In the genomic region with DNA sequence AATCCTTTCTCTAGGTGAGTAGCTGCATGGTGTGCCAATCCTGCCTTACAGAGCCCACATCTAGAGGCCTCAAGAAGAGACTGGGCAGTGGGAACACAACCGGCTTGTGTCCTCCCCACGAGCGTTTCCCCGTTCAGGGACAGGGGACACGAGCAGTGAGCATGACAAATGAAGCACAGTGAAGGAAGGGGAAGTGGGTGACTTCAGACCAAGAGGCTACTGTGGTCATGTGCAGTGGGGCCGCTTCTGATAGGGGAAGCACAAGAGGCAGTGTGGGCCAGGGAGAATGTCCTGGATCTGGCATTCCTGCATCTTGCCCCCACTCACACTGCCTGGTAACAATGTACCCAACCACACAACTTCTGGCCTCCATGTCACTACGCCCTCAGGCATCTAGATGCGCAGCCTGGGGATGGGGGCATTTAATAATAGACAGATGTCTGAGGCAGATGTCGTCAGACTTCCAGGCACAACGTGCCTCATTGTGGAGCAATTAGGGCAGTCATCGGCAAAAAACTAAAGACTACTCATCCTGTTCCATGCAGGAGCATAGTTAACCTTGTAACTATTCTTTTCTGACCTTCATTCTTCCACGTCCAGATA, we compare ENCODE assay signal across 24 cellular contexts.
DNase-seq lines count a peak whose midpoint lies in the region; ATAC-seq, FAIRE-seq and TF ChIP-seq lines count a peak whose summit lies in the region.
"Had no signal": no experiment of that assay in that cellular context is flagged by ENCODE, and none has a peak within 500 bp of the region (broad histone marks: within the 10 kb centered on the region; RNA-seq: fewer than 3 reads in every experiment).

No MANE protein-coding gene starts in this region.

- no peak for FAIRE-seq in H1 (lab: Jason Lieb, UNC)
- FAIRE-seq in urothelium cell line (lab: Jason Lieb, UNC): no peak
- FAIRE-seq: astrocyte, G401.6 had no signal

- H3K4me2 ChIP-seq in H1 (ENCODE audit: insufficient read depth in 1 of 2, low read depth in 2 of 2, low read length in 2 of 2): no peak overlapping the region

- TF ChIP-seq RAD21 in H1 (IDR thresholded peaks at IDR 0.05 in 1 of 2, conservative IDR thresholded peaks at IDR 0.05 in 1 of 2; ENCODE audit: low read depth in 2 of 2, low read length in 2 of 2): no peak

- H3K56ac ChIP-seq in H1 (replicated peaks; ENCODE audit: insufficient read length, low read depth, low read length): no peak overlapping the region

- peaks cover 5% of the 10 kb centered on the region for H3K9me3 Mint-ChIP-seq in stimulated activated memory B cell treated with anti-CD40 and anti-IgM and Interleukin-4, amounts not matched to agents 10 μg/mL and 1 μg/mL and 100 μg/mL, for 72 hours

- H2BK5ac ChIP-seq in H1 (ENCODE audit: low read depth, low read length): no peak overlapping the region

- H3K9me3 ChIP-seq in H1 (ENCODE audit: insufficient read depth in 2 of 2, low read depth in 1 of 2, low read length in 1 of 2) (no peaks in the 10 kb centered on the region), testis (no peaks in the 10 kb centered on the region)
- H3K9me3 ChIP-seq: HAP-1, neutrophil had no signal

- 86% methylated on average over 12 of the region's 12 CpGs; no CpG with 5 or more reads in 1 of the 2 experiments for WGBS in H1 (ENCODE audit: extremely low coverage in 1 of 2, insufficient coverage in 1 of 2, insufficient read length in 1 of 2, insufficient replicate concordance in 2 of 2, low coverage in 1 of 2, low lambda C conversion rate in 2 of 2, missing lambda C conversion rate in 1 of 2), 2 experiments
- WGBS in testis, 2 donors: 88 to 90% methylated on average over 12 of the region's 12 CpGs

- no peak overlapping the region for H2AFZ ChIP-seq in H1 (ENCODE audit: low read length)

- H3K27me3 ChIP-seq in H1 (replicated peaks in 1 of 4; ENCODE audit: control insufficient read depth in 3 of 4, extremely low read depth in 1 of 4, insufficient read depth in 3 of 4, low read length in 3 of 4): peaks cover 9 to 39% (median 24%) of the 10 kb centered on the region in 4 experiments
- H3K27me3 ChIP-seq in testis: peaks cover 3% of the 10 kb centered on the region

- in situ Hi-C loops in KBM-7 (cut with MboI; ENCODE audit: low pct_unique_long_range_greater_than_20kb, low sequenced_read_pairs): no loop called here

- no peak overlapping the region for H2BK120ac ChIP-seq in H1 (replicated peaks; ENCODE audit: low read depth, low read length)

- no peak for TF ChIP-seq EP300 in H1 (IDR thresholded peaks at IDR 0.05; ENCODE audit: borderline replicate concordance in 1 of 2, low read depth in 2 of 2, low read length in 2 of 2)

- intact Hi-C loops in testis (cut with DNase I; ENCODE audit: low total_unique reads): no loop called here

- H3K4me1 ChIP-seq in H1 (replicated peaks in 1 of 4; ENCODE audit: control insufficient read depth in 3 of 4, insufficient read depth in 4 of 4, low read length in 3 of 4) (no peaks in the 10 kb centered on the region), testis (no peaks in the 10 kb centered on the region)
- H3K4me1 ChIP-seq: HAP-1 had no signal

- H3K36me3 ChIP-seq in H1 (ENCODE audit: control insufficient read depth in 2 of 4, insufficient read depth in 4 of 4, low read length in 3 of 4) (no peaks in the 10 kb centered on the region), testis (ENCODE audit: low read depth, missing control alignments) (no peaks in the 10 kb centered on the region)
- H3K36me3 ChIP-seq: esophagus muscularis mucosa, HAP-1, left ventricle myocardium inferior, neutrophil had no signal

- H3K27ac ChIP-seq in H1 (ENCODE audit: low read depth, low read length) (no peak overlapping the region), testis (no peak overlapping the region)
- H3K27ac ChIP-seq: left ventricle myocardium inferior, neutrophil had no signal

- DNase-seq in KBM-7: peak; percentile 38
- peak; percentile 54 for DNase-seq in OCI-M1 (lab: John Stamatoyannopoulos, UW)
- DNase-seq in H1 (ENCODE audit: low read depth in 1 of 2, low spot score in 2 of 2): no peak
- no peak for DNase-seq in testis
- DNase-seq in urothelium cell line (ENCODE audit: low spot score): no peak
- no peak for DNase-seq in foreskin melanocyte
- DNase-seq: activated CD8-positive, alpha-beta memory T cell treated with anti-CD3 and anti-CD28 coated beads for 24 hours; activated T-cell treated with anti-CD3 and anti-CD28 coated beads, Interleukin-2, amount 50 U/mL, for 72 hours; AML-193; effector memory CD4-positive, alpha-beta T cell; IMR-90; left ventricle myocardium inferior; NCI-H2029; NCI-H446 treated with DMSO at 0.1 percent for 48 hours; NK-92 treated with Interleukin-12 subunit alpha and Interleukin-12 subunit beta, amount 100 ng/mL, for 24 hours; Right ventricle myocardium superior; T-helper 17 cell had no signal

- no peak overlapping the region for H3K14ac ChIP-seq in H1 (ENCODE audit: insufficient read length)

- TF ChIP-seq POLR2A in H1 (IDR thresholded peaks at IDR 0.05; ENCODE audit: control extremely low read depth in 1 of 2, low read depth in 2 of 2, low read length in 2 of 2) (no peak), testis (IDR thresholded peaks at IDR 0.05) (no peak)

- POLR2A ChIA-PET in H1 (lab: Charles Lee; ENCODE audit: partially characterized antibody): interaction anchor here (1.2 to 5.1 kb wide), 4 partner anchors 10 to 44 kb away, joined by 3 to 31 read pairs (median 6); no protein-coding TSS in a partner anchor

- H3K79me2 ChIP-seq in H1 (ENCODE audit: control insufficient read depth in 1 of 2, insufficient read depth in 2 of 2, low read length in 2 of 2): no peaks in the 10 kb centered on the region

- peak overlapping the region; percentile 8 for H3K4ac ChIP-seq in H1 (replicated peaks; ENCODE audit: insufficient read length, low read depth, low read length)

- no peaks in the 10 kb centered on the region for H3K36me3 Mint-ChIP-seq in stimulated activated memory B cell treated with anti-CD40 and anti-IgM and Interleukin-4, amounts not matched to agents 10 μg/mL and 1 μg/mL and 100 μg/mL, for 72 hours

- H3K27ac Mint-ChIP-seq in stimulated activated memory B cell treated with anti-CD40 and anti-IgM and Interleukin-4, amounts not matched to agents 10 μg/mL and 1 μg/mL and 100 μg/mL, for 72 hours: peak overlapping the region; percentile 7
- H3K27ac Mint-ChIP-seq: activated T-cell treated with anti-CD3 and anti-CD28 coated beads, Interleukin-2, amount 50 U/mL, for 72 hours; T-helper 17 cell had no signal

- no peak overlapping the region for H2BK12ac ChIP-seq in H1 (ENCODE audit: low read depth, low read length)

- H3K4me3 Mint-ChIP-seq in stimulated activated memory B cell treated with anti-CD40 and anti-IgM and Interleukin-4, amounts not matched to agents 10 μg/mL and 1 μg/mL and 100 μg/mL, for 72 hours: no peak overlapping the region
- H3K4me3 Mint-ChIP-seq: activated naive CD4-positive, alpha-beta T cell treated with anti-CD3 and anti-CD28 coated beads, Interleukin-2, amount 50 U/mL, for 24 hours; activated T-cell treated with anti-CD3 and anti-CD28 coated beads, Interleukin-2, amount 50 U/mL, for 72 hours; T-helper 17 cell had no signal

- H4K91ac ChIP-seq in H1 (replicated peaks; ENCODE audit: insufficient read length, low read length): no peak overlapping the region

- TF ChIP-seq CTCF in H1 (IDR thresholded peaks at IDR 0.05; ENCODE audit: control extremely low read depth in 1 of 3, insufficient read depth in 1 of 3, low read depth in 1 of 3, low read length in 3 of 3) (no peak), testis (IDR thresholded peaks at IDR 0.05) (no peak)

- H4K5ac ChIP-seq in H1 (ENCODE audit: insufficient read length, low read depth, low read length): no peak overlapping the region

- no peak overlapping the region for H3K9ac ChIP-seq in H1 (replicated peaks in 1 of 4; ENCODE audit: extremely low read depth in 1 of 4, low read depth in 3 of 4, low read length in 3 of 4)

- no peak overlapping the region for H4K8ac ChIP-seq in H1 (ENCODE audit: extremely low read depth, insufficient read depth, low read length)

- ATAC-seq in stimulated activated memory B cell treated with anti-CD40 and anti-IgM and Interleukin-4, amounts not matched to agents 10 μg/mL and 1 μg/mL and 100 μg/mL, for 72 hours: peak; percentile 53
- ATAC-seq: activated T-cell treated with anti-CD3 and anti-CD28 coated beads, Interleukin-2, amount 50 U/mL, for 72 hours; T-helper 17 cell had no signal

- no peak overlapping the region for H2AK5ac ChIP-seq in H1 (ENCODE audit: low read depth, low read length)

- CTCF ChIA-PET in H1 (lab: Charles Lee; ENCODE audit: partially characterized antibody): no interaction called here

- no peak overlapping the region for H2BK20ac ChIP-seq in H1 (ENCODE audit: low read length)

- H3K79me1 ChIP-seq in H1 (ENCODE audit: low read depth, low read length): no peaks in the 10 kb centered on the region

- H3K4me1 Mint-ChIP-seq in stimulated activated memory B cell treated with anti-CD40 and anti-IgM and Interleukin-4, amounts not matched to agents 10 μg/mL and 1 μg/mL and 100 μg/mL, for 72 hours: peaks cover 26% of the 10 kb centered on the region

- H3K4me3 ChIP-seq in H1 (ENCODE audit: extremely low read depth in 1 of 4, insufficient read depth in 2 of 4, low read depth in 3 of 4, low read length in 4 of 4) (no peak overlapping the region), testis (no peak overlapping the region)
- H3K4me3 ChIP-seq: esophagus muscularis mucosa, HAP-1, left ventricle myocardium inferior had no signal

- H2BK15ac ChIP-seq in H1 (ENCODE audit: low read length): no peak overlapping the region

- H4K20me1 ChIP-seq in H1 (replicated peaks in 1 of 2; ENCODE audit: control insufficient read depth in 1 of 2, insufficient read depth in 2 of 2, low read length in 2 of 2): no peaks in the 10 kb centered on the region

- no peak overlapping the region for H3K23ac ChIP-seq in H1 (ENCODE audit: insufficient read length)

- H3K27me3 Mint-ChIP-seq in stimulated activated memory B cell treated with anti-CD40 and anti-IgM and Interleukin-4, amounts not matched to agents 10 μg/mL and 1 μg/mL and 100 μg/mL, for 72 hours: peaks cover 18% of the 10 kb centered on the region

- H3K23me2 ChIP-seq in H1 (ENCODE audit: low read depth, low read length): peaks cover 3% of the 10 kb centered on the region; the same call in 1 of the 2 replicates

- no peak overlapping the region; the same call in 1 of the 2 replicates for H3K18ac ChIP-seq in H1 (ENCODE audit: extremely low read depth, low read length)

TF ChIP-seq in H1, 55 proteins besides CTCF, POLR2A, EP300 and RAD21 (continues in another document):
- TF ChIP-seq CHD2 (IDR thresholded peaks at IDR 0.05; ENCODE audit: low read length) (no peak), SAP30 (IDR thresholded peaks at IDR 0.05; ENCODE audit: insufficient read depth, insufficient replicate concordance, low read length) (no peak), SIX5 (IDR thresholded peaks at IDR 0.05; ENCODE audit: low read depth, low read length) (no peak), CREB1 (IDR thresholded peaks at IDR 0.05) (no peak), TBP (IDR thresholded peaks at IDR 0.05; ENCODE audit: low read depth, low read length) (no peak), KDM1A (IDR thresholded peaks at IDR 0.05; ENCODE audit: borderline replicate concordance, low read length) (no peak), RFX5 (IDR thresholded peaks at IDR 0.05; ENCODE audit: borderline replicate concordance, low read depth, low read length) (no peak), PHF8 (conservative IDR thresholded peaks at IDR 0.05; ENCODE audit: low read depth, low read length) (no peak)

Comparison
In these comparisons a context has a peak if more than half of its experiments do, and no peak if none do; other contexts are left out.
1. DNase-seq: peak in KBM-7 (single experiment) and OCI-M1 (single experiment); none in H1 (0 of 2), testis (single experiment), urothelium cell line (single experiment) and foreskin melanocyte (single experiment).